ENCODE assay signal across 8 cellular contexts in the genomic region with DNA sequence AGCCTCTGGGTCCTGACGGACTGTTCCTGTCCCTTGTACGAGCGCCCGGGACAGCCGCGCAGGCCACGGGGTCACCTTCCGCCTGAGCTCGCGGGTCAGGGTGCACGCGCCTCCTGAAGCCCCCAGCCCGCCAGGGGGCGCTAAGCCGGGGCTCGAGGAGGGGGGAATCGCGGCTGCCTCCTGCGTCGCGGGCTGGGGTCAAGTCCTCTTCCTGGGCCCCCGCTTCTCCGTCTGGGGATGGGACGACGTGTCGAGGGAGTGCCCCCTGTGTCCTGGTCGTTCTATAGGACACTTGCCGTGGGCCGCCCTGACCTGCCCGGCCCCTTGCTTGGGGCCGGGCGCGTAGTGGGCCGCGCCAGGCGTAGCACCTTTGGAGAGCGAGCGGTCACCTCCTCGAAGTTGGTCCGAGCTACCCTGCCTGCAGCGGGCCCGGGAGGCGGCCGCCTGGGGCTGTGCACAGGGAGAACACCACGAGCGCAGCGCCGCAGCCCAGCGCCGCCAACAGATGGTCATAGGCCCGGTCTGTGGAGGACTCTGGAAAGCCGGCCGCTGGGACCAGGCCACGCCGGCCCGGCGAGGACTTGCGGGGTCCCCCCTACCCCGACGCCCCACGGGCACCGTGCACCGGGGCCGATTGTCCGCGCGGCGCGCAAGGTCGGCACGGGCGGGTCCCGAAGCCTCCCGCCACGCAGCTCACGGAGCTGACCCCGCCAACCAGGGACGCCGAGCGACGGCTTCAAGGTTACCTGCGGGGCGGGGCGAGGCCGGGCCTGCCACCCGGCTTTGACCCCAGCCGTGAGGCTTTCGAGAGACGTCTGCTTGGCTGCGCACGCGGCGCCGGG. TPM values are rescaled to one million over a fixed set of nuclear protein-coding genes. Genes with fewer than 3 reads are reported as not detected.
DNase-seq lines count a peak whose midpoint lies in the region; ATAC-seq and TF ChIP-seq lines count a peak whose summit lies in the region.

No MANE protein-coding gene starts in this region.

- no peak overlapping the region for H3K9ac ChIP-seq in HUES48 (ENCODE audit: low read depth, low read length)

- WGBS in suprapubic skin = 0% methylated on average over 12 of the region's 94 CpGs

- no peak overlapping the region for H3K27ac ChIP-seq in HUES48 (ENCODE audit: low read depth, low read length)
- no peak overlapping the region for H3K27ac ChIP-seq in RWPE2 (ENCODE audit: poor library complexity, severe bottlenecking)
- peak overlapping the region; percentile 57 for H3K27ac ChIP-seq in suprapubic skin

- TF ChIP-seq CTCF in RWPE2 (IDR thresholded peaks at IDR 0.05; ENCODE audit: poor library complexity, severe bottlenecking) = peak; percentile 88
- TF ChIP-seq CTCF in omental fat pad (IDR thresholded peaks at IDR 0.05) = peak in 2 of 3 donors; percentile 5 to 52
- peak; percentile 86 to 91 for TF ChIP-seq CTCF in suprapubic skin (IDR thresholded peaks at IDR 0.05)

- no peaks in the 10 kb centered on the region for H3K9me3 ChIP-seq in HUES48 (ENCODE audit: control insufficient read depth, insufficient read depth, low read length)
- H3K9me3 ChIP-seq in RWPE2 (ENCODE audit: severe bottlenecking) = no peaks in the 10 kb centered on the region
- H3K9me3 ChIP-seq in suprapubic skin = no peaks in the 10 kb centered on the region

- peak; percentile 43 for ATAC-seq in RWPE2 (ENCODE audit: low read depth)
- peak; percentile 47 for ATAC-seq in omental fat pad (ENCODE audit: low FRiP score)

- H3K4me3 ChIP-seq in HUES48 (ENCODE audit: low read depth, low read length) (peak overlapping the region; percentile 62), RWPE2 (ENCODE audit: severe bottlenecking) (peak overlapping the region; percentile 37), suprapubic skin (peak overlapping the region; percentile 73)

- DNase-seq in DMS79 (lab: John Stamatoyannopoulos, UW) (peak; percentile 45), RWPE2 (ENCODE audit: low spot score) (no peak), activated gamma-delta T cell (lab: John Stamatoyannopoulos, UW) (peak; percentile 57), germinal center (ENCODE audit: low spot score) (peak; percentile 81), omental fat pad (ENCODE audit: low spot score) (no peak), suprapubic skin (ENCODE audit: low spot score in 2 of 2) (peak; percentile 87 to 93), cortex of kidney (lab: John Stamatoyannopoulos, UW) (no peak)

- peaks cover 34% of the 10 kb centered on the region for H3K4me1 ChIP-seq in HUES48 (ENCODE audit: control insufficient read depth, insufficient read depth, low read length)
- H3K4me1 ChIP-seq in RWPE2 (ENCODE audit: insufficient read depth, poor library complexity, severe bottlenecking) = peaks cover 2% of the 10 kb centered on the region
- peaks cover 57% of the 10 kb centered on the region for H3K4me1 ChIP-seq in suprapubic skin

- no peak for TF ChIP-seq EP300 in suprapubic skin (IDR thresholded peaks at IDR 0.05)

- H3K27me3 ChIP-seq in HUES48 (ENCODE audit: control insufficient read depth, insufficient read depth, low read length) (peaks cover 97% of the 10 kb centered on the region), RWPE2 (ENCODE audit: insufficient read depth, poor library complexity, severe bottlenecking) (peaks cover 60% of the 10 kb centered on the region), suprapubic skin (peaks cover 64% of the 10 kb centered on the region)

- H3K36me3 ChIP-seq in HUES48 (ENCODE audit: control insufficient read depth, insufficient read depth, low read length) = no peaks in the 10 kb centered on the region
- no peaks in the 10 kb centered on the region for H3K36me3 ChIP-seq in RWPE2 (ENCODE audit: low read depth)
- H3K36me3 ChIP-seq in suprapubic skin = no peaks in the 10 kb centered on the region

- TF ChIP-seq POLR2A in suprapubic skin (IDR thresholded peaks at IDR 0.05) = no peak

RNA-seq across cellular contexts. Expression of gene WNT11, which starts 2.7 kb away (rescaled TPM):
- total RNA-seq in omental fat pad = 100 to 1,000 TPM in 1 of 4 donors, 10 to 100 TPM in 3; 20.4 to 137 (median 39.1) TPM
- 10 to 100 TPM in 2 of 4 donors, 1 to 10 TPM in 2; 7.8 to 19.5 (median 11.0) TPM for total RNA-seq in suprapubic skin

Comparison
In these comparisons a context has a peak if more than half of its experiments do, and no peak if none do; other contexts are left out.
1. DNase-seq: peak in DMS79 (single experiment), activated gamma-delta T cell (single experiment), germinal center (single experiment) and suprapubic skin (2 of 2); none in RWPE2 (single experiment), omental fat pad (single experiment) and cortex of kidney (single experiment).
2. CTCF ChIP-seq: peak in every context shown above with its lines; median percentile 88 in suprapubic skin; 88 in RWPE2; 28 in omental fat pad.
3. Peak in every context shown above with its lines, with median percentiles within 50 percentile points of each other: H3K4me3 ChIP-seq.